15 cellular contexts compared by ENCODE assay signal in genomic region chr5:90830058-90830457, GRCh38.
"Had no signal": no experiment of that assay in that cellular context is flagged by ENCODE, and none has a peak within 500 bp of the region (broad histone marks: within the 10 kb centered on the region; RNA-seq: fewer than 3 reads in every experiment).

No MANE protein-coding gene starts in this region.

- H3K36me3 ChIP-seq: heart right ventricle, upper lobe of right lung had no signal

- H3K9me3 ChIP-seq: upper lobe of right lung had no signal

- H3K4me1 ChIP-seq: heart right ventricle, upper lobe of right lung had no signal

- H3K27me3 ChIP-seq: heart right ventricle, upper lobe of right lung had no signal

- H3K27ac ChIP-seq: heart right ventricle, upper lobe of right lung had no signal

- ATAC-seq: heart right ventricle; left lobe of liver; naive thymus-derived CD8-positive, alpha-beta T cell; upper lobe of right lung had no signal

- H3K4me3 ChIP-seq: heart right ventricle, lung, upper lobe of right lung had no signal

- DNase-seq: activated CD4-positive, alpha-beta T cell treated with anti-CD3 and anti-CD28 coated beads for 4 hours; activated CD4-positive, alpha-beta T cell treated with anti-CD3 and anti-CD28 coated beads, Interleukin-2, amount 50 U/mL, for 48 hours; activated CD4-positive, CD25-positive, alpha-beta regulatory T cell; activated naive CD4-positive, alpha-beta T cell treated with Interleukin-2 at 50 U/mL for 16 hours; activated naive CD8-positive, alpha-beta T cell treated with anti-CD3 and anti-CD28 coated beads for 36 hours; activated T-cell treated with anti-CD3 and anti-CD28 coated beads, Interleukin-2, amount 50 U/mL, for 48 hours; central memory CD4-positive, alpha-beta T cell; heart right ventricle; naive thymus-derived CD8-positive, alpha-beta T cell; stimulated activated CD4-positive, alpha-beta T cell treated with anti-CD3 and anti-CD28 coated beads, Interleukin-4, amount 100 ng/mL, for 24 hours; stimulated activated naive CD4-positive, alpha-beta T cell treated with Interleukin-2 at 50 U/mL for 16 hours; T1000; upper lobe of right lung had no signal
